1 cellular context compared by ENCODE assay signal in genomic region chr17:40613755-40614154, GRCh38.
TF ChIP-seq lines count a peak whose summit lies in the region.

No MANE protein-coding gene starts in this region.

TF ChIP-seq in K562, 482 proteins besides CTCF, POLR2A, EP300 and RAD21:
- TF ChIP-seq ZNF24 (IDR thresholded peaks at IDR 0.05): peak; percentile 71; the same call in 1 of the 2 replicates
- TF ChIP-seq PURB (CRISPR knock-in tag; IDR thresholded peaks at IDR 0.05; ENCODE audit: low read depth): no peak
